In the genomic region with DNA sequence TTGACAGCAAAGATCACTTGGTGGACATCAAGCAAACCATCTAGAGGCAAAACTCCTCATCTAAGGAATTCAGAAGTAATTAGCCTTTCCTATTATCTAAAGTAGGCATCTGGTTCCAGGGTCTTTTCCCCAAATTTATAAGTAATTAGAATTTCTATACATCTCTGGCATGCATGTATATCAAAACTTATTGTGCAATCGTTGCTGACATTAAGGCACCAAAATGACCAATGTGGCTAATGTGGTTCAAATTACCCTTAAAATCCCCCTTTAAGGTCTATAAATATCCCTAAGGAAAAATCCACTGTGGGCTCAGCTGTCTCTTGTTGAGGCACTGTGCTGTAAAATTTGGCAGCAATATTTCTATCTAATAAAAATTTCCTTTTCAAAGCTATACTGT, we compare ENCODE assay signal across 1 cellular context.
TF ChIP-seq lines count a peak whose summit lies in the region.

No MANE protein-coding gene starts in this region.

TF ChIP-seq in GM23338, 12 proteins besides CTCF, POLR2A, EP300 and RAD21 (continued from another document):
- TF ChIP-seq, protein P1, sequence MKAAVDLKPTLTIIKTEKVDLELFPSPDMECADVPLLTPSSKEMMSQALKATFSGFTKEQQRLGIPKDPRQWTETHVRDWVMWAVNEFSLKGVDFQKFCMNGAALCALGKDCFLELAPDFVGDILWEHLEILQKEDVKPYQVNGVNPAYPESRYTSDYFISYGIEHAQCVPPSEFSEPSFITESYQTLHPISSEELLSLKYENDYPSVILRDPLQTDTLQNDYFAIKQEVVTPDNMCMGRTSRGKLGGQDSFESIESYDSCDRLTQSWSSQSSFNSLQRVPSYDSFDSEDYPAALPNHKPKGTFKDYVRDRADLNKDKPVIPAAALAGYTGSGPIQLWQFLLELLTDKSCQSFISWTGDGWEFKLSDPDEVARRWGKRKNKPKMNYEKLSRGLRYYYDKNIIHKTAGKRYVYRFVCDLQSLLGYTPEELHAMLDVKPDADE (IDR thresholded peaks at IDR 0.05), result no peak
- TF ChIP-seq CREB1 (CRISPR knock-in tag; IDR thresholded peaks at IDR 0.05; ENCODE audit: low read depth), result no peak
- TF ChIP-seq, protein P2, sequence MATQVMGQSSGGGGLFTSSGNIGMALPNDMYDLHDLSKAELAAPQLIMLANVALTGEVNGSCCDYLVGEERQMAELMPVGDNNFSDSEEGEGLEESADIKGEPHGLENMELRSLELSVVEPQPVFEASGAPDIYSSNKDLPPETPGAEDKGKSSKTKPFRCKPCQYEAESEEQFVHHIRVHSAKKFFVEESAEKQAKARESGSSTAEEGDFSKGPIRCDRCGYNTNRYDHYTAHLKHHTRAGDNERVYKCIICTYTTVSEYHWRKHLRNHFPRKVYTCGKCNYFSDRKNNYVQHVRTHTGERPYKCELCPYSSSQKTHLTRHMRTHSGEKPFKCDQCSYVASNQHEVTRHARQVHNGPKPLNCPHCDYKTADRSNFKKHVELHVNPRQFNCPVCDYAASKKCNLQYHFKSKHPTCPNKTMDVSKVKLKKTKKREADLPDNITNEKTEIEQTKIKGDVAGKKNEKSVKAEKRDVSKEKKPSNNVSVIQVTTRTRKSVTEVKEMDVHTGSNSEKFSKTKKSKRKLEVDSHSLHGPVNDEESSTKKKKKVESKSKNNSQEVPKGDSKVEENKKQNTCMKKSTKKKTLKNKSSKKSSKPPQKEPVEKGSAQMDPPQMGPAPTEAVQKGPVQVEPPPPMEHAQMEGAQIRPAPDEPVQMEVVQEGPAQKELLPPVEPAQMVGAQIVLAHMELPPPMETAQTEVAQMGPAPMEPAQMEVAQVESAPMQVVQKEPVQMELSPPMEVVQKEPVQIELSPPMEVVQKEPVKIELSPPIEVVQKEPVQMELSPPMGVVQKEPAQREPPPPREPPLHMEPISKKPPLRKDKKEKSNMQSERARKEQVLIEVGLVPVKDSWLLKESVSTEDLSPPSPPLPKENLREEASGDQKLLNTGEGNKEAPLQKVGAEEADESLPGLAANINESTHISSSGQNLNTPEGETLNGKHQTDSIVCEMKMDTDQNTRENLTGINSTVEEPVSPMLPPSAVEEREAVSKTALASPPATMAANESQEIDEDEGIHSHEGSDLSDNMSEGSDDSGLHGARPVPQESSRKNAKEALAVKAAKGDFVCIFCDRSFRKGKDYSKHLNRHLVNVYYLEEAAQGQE (IDR thresholded peaks at IDR 0.05; ENCODE audit: unreplicated experiment), result no peak
- TF ChIP-seq EZH2 (IDR thresholded peaks at IDR 0.05; ENCODE audit: low read depth, unreplicated experiment), result no peak
- TF ChIP-seq ZNF114 (CRISPR knock-in tag; IDR thresholded peaks at IDR 0.05), result no peak
- no peak for TF ChIP-seq POLR2AphosphoS5 (IDR thresholded peaks at IDR 0.05; ENCODE audit: low read depth)
- TF ChIP-seq, protein P3, sequence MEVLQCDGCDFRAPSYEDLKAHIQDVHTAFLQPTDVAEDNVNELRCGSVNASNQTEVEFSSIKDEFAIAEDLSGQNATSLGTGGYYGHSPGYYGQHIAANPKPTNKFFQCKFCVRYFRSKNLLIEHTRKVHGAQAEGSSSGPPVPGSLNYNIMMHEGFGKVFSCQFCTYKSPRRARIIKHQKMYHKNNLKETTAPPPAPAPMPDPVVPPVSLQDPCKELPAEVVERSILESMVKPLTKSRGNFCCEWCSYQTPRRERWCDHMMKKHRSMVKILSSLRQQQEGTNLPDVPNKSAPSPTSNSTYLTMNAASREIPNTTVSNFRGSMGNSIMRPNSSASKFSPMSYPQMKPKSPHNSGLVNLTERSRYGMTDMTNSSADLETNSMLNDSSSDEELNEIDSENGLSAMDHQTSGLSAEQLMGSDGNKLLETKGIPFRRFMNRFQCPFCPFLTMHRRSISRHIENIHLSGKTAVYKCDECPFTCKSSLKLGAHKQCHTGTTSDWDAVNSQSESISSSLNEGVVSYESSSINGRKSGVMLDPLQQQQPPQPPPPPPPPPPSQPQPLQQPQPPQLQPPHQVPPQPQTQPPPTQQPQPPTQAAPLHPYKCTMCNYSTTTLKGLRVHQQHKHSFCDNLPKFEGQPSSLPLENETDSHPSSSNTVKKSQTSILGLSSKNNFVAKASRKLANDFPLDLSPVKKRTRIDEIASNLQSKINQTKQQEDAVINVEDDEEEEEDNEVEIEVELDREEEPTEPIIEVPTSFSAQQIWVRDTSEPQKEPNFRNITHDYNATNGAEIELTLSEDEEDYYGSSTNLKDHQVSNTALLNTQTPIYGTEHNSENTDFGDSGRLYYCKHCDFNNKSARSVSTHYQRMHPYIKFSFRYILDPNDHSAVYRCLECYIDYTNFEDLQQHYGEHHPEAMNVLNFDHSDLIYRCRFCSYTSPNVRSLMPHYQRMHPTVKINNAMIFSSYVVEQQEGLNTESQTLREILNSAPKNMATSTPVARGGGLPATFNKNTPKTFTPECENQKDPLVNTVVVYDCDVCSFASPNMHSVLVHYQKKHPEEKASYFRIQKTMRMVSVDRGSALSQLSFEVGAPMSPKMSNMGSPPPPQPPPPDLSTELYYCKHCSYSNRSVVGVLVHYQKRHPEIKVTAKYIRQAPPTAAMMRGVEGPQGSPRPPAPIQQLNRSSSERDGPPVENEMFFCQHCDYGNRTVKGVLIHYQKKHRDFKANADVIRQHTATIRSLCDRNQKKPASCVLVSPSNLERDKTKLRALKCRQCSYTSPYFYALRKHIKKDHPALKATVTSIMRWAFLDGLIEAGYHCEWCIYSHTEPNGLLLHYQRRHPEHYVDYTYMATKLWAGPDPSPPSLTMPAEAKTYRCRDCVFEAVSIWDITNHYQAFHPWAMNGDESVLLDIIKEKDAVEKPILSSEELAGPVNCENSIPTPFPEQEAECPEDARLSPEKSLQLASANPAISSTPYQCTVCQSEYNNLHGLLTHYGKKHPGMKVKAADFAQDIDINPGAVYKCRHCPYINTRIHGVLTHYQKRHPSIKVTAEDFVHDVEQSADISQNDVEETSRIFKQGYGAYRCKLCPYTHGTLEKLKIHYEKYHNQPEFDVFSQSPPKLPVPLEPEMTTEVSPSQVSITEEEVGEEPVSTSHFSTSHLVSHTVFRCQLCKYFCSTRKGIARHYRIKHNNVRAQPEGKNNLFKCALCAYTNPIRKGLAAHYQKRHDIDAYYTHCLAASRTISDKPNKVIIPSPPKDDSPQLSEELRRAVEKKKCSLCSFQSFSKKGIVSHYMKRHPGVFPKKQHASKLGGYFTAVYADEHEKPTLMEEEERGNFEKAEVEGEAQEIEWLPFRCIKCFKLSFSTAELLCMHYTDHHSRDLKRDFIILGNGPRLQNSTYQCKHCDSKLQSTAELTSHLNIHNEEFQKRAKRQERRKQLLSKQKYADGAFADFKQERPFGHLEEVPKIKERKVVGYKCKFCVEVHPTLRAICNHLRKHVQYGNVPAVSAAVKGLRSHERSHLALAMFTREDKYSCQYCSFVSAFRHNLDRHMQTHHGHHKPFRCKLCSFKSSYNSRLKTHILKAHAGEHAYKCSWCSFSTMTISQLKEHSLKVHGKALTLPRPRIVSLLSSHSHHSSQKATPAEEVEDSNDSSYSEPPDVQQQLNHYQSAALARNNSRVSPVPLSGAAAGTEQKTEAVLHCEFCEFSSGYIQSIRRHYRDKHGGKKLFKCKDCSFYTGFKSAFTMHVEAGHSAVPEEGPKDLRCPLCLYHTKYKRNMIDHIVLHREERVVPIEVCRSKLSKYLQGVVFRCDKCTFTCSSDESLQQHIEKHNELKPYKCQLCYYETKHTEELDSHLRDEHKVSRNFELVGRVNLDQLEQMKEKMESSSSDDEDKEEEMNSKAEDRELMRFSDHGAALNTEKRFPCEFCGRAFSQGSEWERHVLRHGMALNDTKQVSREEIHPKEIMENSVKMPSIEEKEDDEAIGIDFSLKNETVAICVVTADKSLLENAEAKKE (CRISPR knock-in tag; IDR thresholded peaks at IDR 0.05), result no peak
- TF ChIP-seq EZH2phosphoT487 (IDR thresholded peaks at IDR 0.05; ENCODE audit: unreplicated experiment), result no peak
- TF ChIP-seq JUNB (IDR thresholded peaks at IDR 0.05; ENCODE audit: unreplicated experiment), result no peak
- TF ChIP-seq STAT1 (IDR thresholded peaks at IDR 0.05; ENCODE audit: unreplicated experiment), result no peak
- no peak for TF ChIP-seq ZNF331 (CRISPR knock-in tag; IDR thresholded peaks at IDR 0.05; ENCODE audit: low read depth)
